In the genomic region with DNA sequence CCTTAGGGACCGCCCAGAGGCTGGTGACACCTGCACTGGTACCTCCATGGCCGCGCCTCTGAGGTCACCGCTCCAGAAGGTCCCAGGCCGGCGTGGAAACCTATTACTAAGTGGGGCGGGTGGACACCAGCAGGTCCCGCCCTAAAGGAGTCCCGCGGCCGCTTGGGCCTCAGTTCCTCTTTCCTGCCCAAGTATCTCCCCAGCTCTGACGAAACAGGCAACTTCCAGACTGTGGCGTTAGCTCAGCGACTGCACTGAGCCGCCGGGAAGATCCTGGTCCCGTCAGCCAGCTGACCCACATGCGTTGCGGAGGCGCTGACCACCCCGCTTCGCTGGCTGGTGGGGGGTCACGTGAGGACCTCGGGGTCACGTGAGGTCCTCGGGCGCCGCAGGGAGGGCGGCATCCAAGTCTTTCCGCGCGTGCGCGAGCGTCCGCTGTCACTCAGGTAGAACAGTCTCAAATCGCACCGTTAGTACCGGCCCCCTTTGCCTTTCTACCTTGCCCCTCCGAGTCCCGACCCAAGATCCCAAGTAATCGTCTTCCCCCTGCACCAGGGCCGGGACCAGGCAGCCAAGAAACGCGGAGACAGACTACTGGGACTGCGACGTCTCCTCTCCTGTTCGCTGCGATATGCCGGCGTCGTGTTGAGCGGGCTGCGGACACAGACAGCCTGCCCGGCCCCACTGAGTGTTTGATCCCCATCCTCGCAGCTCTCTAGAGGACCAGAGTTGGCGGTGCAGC, we compare ENCODE assay signal across 8 cellular contexts. TPM values are rescaled to one million over a fixed set of nuclear protein-coding genes. Genes with fewer than 3 reads are reported as not detected.
A peak's percentile ranks its signal among the peaks of the same experiment; 100 is the strongest.
DNase-seq lines count a peak whose midpoint lies in the region; ATAC-seq and TF ChIP-seq lines count a peak whose summit lies in the region.

No MANE protein-coding gene starts in this region.

- CTCF ChIA-PET in mammary epithelial cell (lab: Charles Lee; ENCODE audit: low non-redundant PET), result no interaction called here

- H3K9ac ChIP-seq in mammary epithelial cell (ENCODE audit: insufficient read depth, low read length), result peak overlapping the region; percentile 28

- H3K4me2 ChIP-seq in mammary epithelial cell (ENCODE audit: insufficient read depth, low read depth, low read length), result peak overlapping the region; percentile 74

- H3K4me3 ChIP-seq in mammary epithelial cell (replicated peaks in 1 of 3; ENCODE audit: insufficient read depth in 1 of 3, low read depth in 2 of 3, low read length in 3 of 3), result peak overlapping the region; percentile 15 to 55 (median 52)

- dilution Hi-C loops in mammary epithelial cell (cut with HindIII; ENCODE audit: low sequenced_read_pairs), result no loop called here

- peak overlapping the region; percentile 96 for H2AFZ ChIP-seq in mammary epithelial cell (ENCODE audit: low read depth, low read length)

- H3K79me2 ChIP-seq in mammary epithelial cell (ENCODE audit: insufficient read depth, low read length), result no peaks in the 10 kb centered on the region

- H3K27ac ChIP-seq in VCaP, result peak overlapping the region; percentile 72
- no peak overlapping the region for H3K27ac ChIP-seq in mammary epithelial cell (ENCODE audit: insufficient read depth, low read depth, low read length)

- no peaks in the 10 kb centered on the region for H3K4me1 ChIP-seq in mammary epithelial cell (ENCODE audit: insufficient read depth, low read length)

- TF ChIP-seq CTCF in VCaP (conservative IDR thresholded peaks at IDR 0.05), result no peak
- TF ChIP-seq CTCF in mammary epithelial cell (conservative IDR thresholded peaks at IDR 0.05 in 1 of 2, IDR thresholded peaks at IDR 0.05 in 1 of 2; ENCODE audit: extremely low read depth in 1 of 2, insufficient read depth in 1 of 2, low read depth in 1 of 2, low read length in 2 of 2), result no peak

- intact Hi-C loops in mammary epithelial cell (cut with micrococcal nuclease), result no loop called here

- BruUV-seq in mammary epithelial cell (replicated peaks; lab: Mats Ljungman, UMichigan), result no TSS peak

- no peaks in the 10 kb centered on the region for H3K9me3 ChIP-seq in mammary epithelial cell (replicated peaks; ENCODE audit: insufficient read depth, low read length)

- in situ Hi-C loops in mammary epithelial cell (cut with MboI; ENCODE audit: low sequenced_read_pairs in 2 of 2), result no loop called here

- H3K36me3 ChIP-seq in mammary epithelial cell (ENCODE audit: insufficient read depth, low read length), result no peaks in the 10 kb centered on the region

- no peaks in the 10 kb centered on the region for H4K20me1 ChIP-seq in mammary epithelial cell (ENCODE audit: insufficient read depth, low read length)

- 8% methylated on average over 11 of the region's 57 CpGs for WGBS in mammary epithelial cell (ENCODE audit: low coverage, missing lambda C conversion rate)

- ATAC-seq in GM18498 (IDR thresholded peaks at IDR 0.05; ENCODE audit: unreplicated experiment) (peak; percentile 92), HG02885 (IDR thresholded peaks at IDR 0.05; ENCODE audit: poor library complexity, unreplicated experiment) (peak; percentile 87)

- H3K27me3 ChIP-seq in mammary epithelial cell (ENCODE audit: insufficient read depth, low read length), result no peaks in the 10 kb centered on the region

- peak; percentile 13 for DNase-seq in NCI-H187 treated with DMSO at 0.1 percent for 48 hours (lab: John Stamatoyannopoulos, UW)
- DNase-seq in mammary epithelial cell, result peak; percentile 74
- DNase-seq in islet precursor cell, result peak; percentile 85
- DNase-seq in stimulated activated CD4-positive, alpha-beta T cell treated with anti-CD3 and anti-CD28 coated beads, Interleukin-1b, Interleukin-23, amount 100 ng/mL, for 1 hour (ENCODE audit: low read depth in 2 of 2), result peak; percentile 30 to 66
- DNase-seq in medulla oblongata (ENCODE audit: extremely low spot score), result no peak

RNA-seq across cellular contexts. Expression of a gene that starts 53.7 kb away (rescaled TPM):
- 10 to 100 TPM; 27.2 to 34.7 TPM for total RNA-seq in mammary epithelial cell
- 11.4 TPM for polyA plus RNA-seq in mammary epithelial cell
- 33.3 TPM for polyA minus RNA-seq in mammary epithelial cell

RNA-seq across cellular contexts. Expression of a gene that starts 58.5 kb away (rescaled TPM):
- total RNA-seq in mammary epithelial cell, result 1 to 10 TPM in 1 of 2 donors, under 1 TPM in 1; 0.33 to 1.9 TPM
- polyA plus RNA-seq in mammary epithelial cell, result 3.5 TPM
- 17.5 TPM for polyA minus RNA-seq in mammary epithelial cell
